In genomic region chr14:103316723-103317122, GRCh38 we compare ENCODE assay signal across 15 cellular contexts.
"Had no signal": no experiment of that assay in that cellular context is flagged by ENCODE, and none has a peak within 500 bp of the region (broad histone marks: within the 10 kb centered on the region; RNA-seq: fewer than 3 reads in every experiment).

No MANE protein-coding gene starts in this region.

- H3K36me3 Mint-ChIP-seq: activated naive CD4-positive, alpha-beta T cell treated with anti-CD3 and anti-CD28 coated beads, Interleukin-2, amount 50 U/mL, for 72 hours; immature natural killer cell; naive thymus-derived CD4-positive, alpha-beta T cell; T-cell had no signal

- H3K4me1 Mint-ChIP-seq: immature natural killer cell, T-cell had no signal

- H3K36me3 ChIP-seq: esophagus squamous epithelium had no signal

- H3K9me3 ChIP-seq: esophagus squamous epithelium had no signal

- DNase-seq: activated CD4-positive, alpha-beta T cell treated with anti-CD3 and anti-CD28 coated beads for 1 hour; activated gamma-delta T cell treated with Interleukin-2 at 50 U/mL for 16 hours; activated T-cell treated with anti-CD3 and anti-CD28 coated beads, Interleukin-2, amount 50 U/mL, for 72 hours; effector CD8-positive, alpha-beta T cell; esophagus squamous epithelium; immature natural killer cell; mesenchymal stem cell; naive thymus-derived CD4-positive, alpha-beta T cell; nucleus accumbens; stimulated activated CD8-positive, alpha-beta memory T cell treated with anti-CD3 and anti-CD28 coated beads, Interleukin-4, amount 100 ng/mL, for 48 hours; stimulated activated naive CD4-positive, alpha-beta T cell; T-cell; T1000 had no signal

- H3K27ac Mint-ChIP-seq: activated naive CD4-positive, alpha-beta T cell treated with anti-CD3 and anti-CD28 coated beads, Interleukin-2, amount 50 U/mL, for 72 hours; activated T-cell treated with anti-CD3 and anti-CD28 coated beads, Interleukin-2, amount 50 U/mL, for 72 hours; immature natural killer cell; naive thymus-derived CD4-positive, alpha-beta T cell; T-cell had no signal

- H3K4me3 ChIP-seq: esophagus squamous epithelium had no signal

- ATAC-seq: activated naive CD4-positive, alpha-beta T cell treated with anti-CD3 and anti-CD28 coated beads, Interleukin-2, amount 50 U/mL, for 72 hours; activated T-cell treated with anti-CD3 and anti-CD28 coated beads, Interleukin-2, amount 50 U/mL, for 72 hours; naive thymus-derived CD4-positive, alpha-beta T cell; T-cell had no signal

- H3K27ac ChIP-seq: esophagus squamous epithelium, VCaP had no signal

- H3K9me3 Mint-ChIP-seq: activated naive CD4-positive, alpha-beta T cell treated with anti-CD3 and anti-CD28 coated beads, Interleukin-2, amount 50 U/mL, for 72 hours; activated T-cell treated with anti-CD3 and anti-CD28 coated beads, Interleukin-2, amount 50 U/mL, for 72 hours; immature natural killer cell; T-cell had no signal

- H3K4me3 Mint-ChIP-seq: activated T-cell treated with anti-CD3 and anti-CD28 coated beads, Interleukin-2, amount 50 U/mL, for 72 hours; immature natural killer cell; naive thymus-derived CD4-positive, alpha-beta T cell; T-cell had no signal
